In genomic region chr1:172882385-172882784, GRCh38 we compare ENCODE assay signal across 26 cellular contexts.
"Had no signal": no experiment of that assay in that cellular context is flagged by ENCODE, and none has a peak within 500 bp of the region (broad histone marks: within the 10 kb centered on the region; RNA-seq: fewer than 3 reads in every experiment).

No MANE protein-coding gene starts in this region.

- ATAC-seq: Right ventricle myocardium inferior had no signal

- H3K36me3 Mint-ChIP-seq: activated naive CD4-positive, alpha-beta T cell treated with anti-CD3 and anti-CD28 coated beads, Interleukin-2, amount 50 U/mL, for 24 hours; brain had no signal

- H3K36me3 ChIP-seq: cardiac muscle cell, WERI-Rb-1 had no signal

- H3K4me3 ChIP-seq: cardiac muscle cell, PC-9, SK-N-MC had no signal

- H3K27me3 ChIP-seq: cardiac muscle cell had no signal

- H2AFZ ChIP-seq: PC-9 had no signal

- DNase-seq: activated CD4-positive, alpha-beta memory T cell treated with anti-CD3 and anti-CD28 coated beads, Interleukin-2, amount 10 ng/mL, durations not matched to agents 7 days and 5 days; activated CD4-positive, alpha-beta T cell treated with anti-CD3 and anti-CD28 coated beads, Interleukin-2, amount 50 U/mL, for 1 hour; activated effector memory CD4-positive, alpha-beta T cell treated with Interleukin-2 at 50 U/mL for 16 hours; activated naive CD4-positive, alpha-beta T cell; activated T-cell treated with anti-CD3 and anti-CD28 coated beads for 4 hours; amygdala; cerebellar nuclear complex; Karpas-422; NCI-H1048; NCI-H146; NCI-H187 treated with DMSO at 0.1 percent for 48 hours; NCI-H2081 treated with DMSO at 0.1 percent for 48 hours; NCI-H446; NCI-H524; PC-9; RPMI8226; T-helper 1 cell; WERI-Rb-1 had no signal

- H3K9me3 Mint-ChIP-seq: activated naive CD4-positive, alpha-beta T cell treated with anti-CD3 and anti-CD28 coated beads, Interleukin-2, amount 50 U/mL, for 24 hours had no signal

- H3K4me1 Mint-ChIP-seq: brain had no signal

- H3K4me2 ChIP-seq: PC-9 had no signal

- H3K27ac Mint-ChIP-seq: activated CD4-positive, alpha-beta memory T cell treated with anti-CD3 and anti-CD28 coated beads, Interleukin-2, amount 10 ng/mL, durations not matched to agents 7 days and 5 days; activated CD4-positive, alpha-beta T cell treated with anti-CD3 and anti-CD28 coated beads for 36 hours; activated naive CD4-positive, alpha-beta T cell treated with anti-CD3 and anti-CD28 coated beads, Interleukin-2, amount 50 U/mL, for 24 hours; brain had no signal

- H3K4me3 Mint-ChIP-seq: activated CD4-positive, alpha-beta memory T cell treated with anti-CD3 and anti-CD28 coated beads, Interleukin-2, amount 10 ng/mL, durations not matched to agents 7 days and 5 days; activated CD4-positive, alpha-beta T cell treated with anti-CD3 and anti-CD28 coated beads for 36 hours; activated naive CD4-positive, alpha-beta T cell treated with anti-CD3 and anti-CD28 coated beads, Interleukin-2, amount 50 U/mL, for 24 hours; brain had no signal

- H3K27ac ChIP-seq: cardiac muscle cell, PC-9, SK-N-MC, WERI-Rb-1 had no signal

- FAIRE-seq: astrocyte, colon had no signal
